Comparison of ENCODE assay signal across 9 cellular contexts in the genomic region with DNA sequence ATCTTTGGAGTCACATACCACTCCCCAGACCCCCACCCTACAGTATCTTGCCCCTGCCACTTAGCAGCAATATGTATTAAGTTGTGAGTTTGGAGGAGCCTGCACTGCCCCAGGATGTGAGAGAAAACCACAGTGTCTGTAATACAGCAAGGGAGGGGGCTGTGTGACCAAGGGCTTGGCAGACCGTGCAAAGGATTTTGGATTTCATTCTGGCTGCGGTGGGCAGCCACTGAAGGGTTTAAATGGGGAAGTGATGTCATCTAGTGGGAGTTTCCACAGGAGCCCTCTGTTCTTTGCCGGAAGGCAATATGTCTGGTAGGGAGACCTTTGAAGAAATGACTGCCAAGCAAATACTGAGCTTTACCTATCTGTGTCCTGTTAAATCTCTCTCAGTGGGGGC.
DNase-seq lines count a peak whose midpoint lies in the region; ATAC-seq and TF ChIP-seq lines count a peak whose summit lies in the region.
"Had no signal": no experiment of that assay in that cellular context is flagged by ENCODE, and none has a peak within 500 bp of the region (broad histone marks: within the 10 kb centered on the region; RNA-seq: fewer than 3 reads in every experiment).

No MANE protein-coding gene starts in this region.

- H2AFZ ChIP-seq in OCI-LY3 (ENCODE audit: low read depth, low read length) = peak overlapping the region; percentile 46

- TF ChIP-seq CTCF in heart right ventricle (IDR thresholded peaks at IDR 0.05) (no peak), OCI-LY3 (IDR thresholded peaks at IDR 0.05; ENCODE audit: low read depth, low read length) (no peak), upper lobe of left lung (IDR thresholded peaks at IDR 0.05) (no peak)

- peak overlapping the region in 6 of 10 donors; percentile 4 to 56 (median 26) for H3K27ac ChIP-seq in heart right ventricle
- no peak overlapping the region for H3K27ac ChIP-seq in right cardiac atrium (ENCODE audit: low read length)
- H3K27ac ChIP-seq in OCI-LY3 (ENCODE audit: low read length) = no peak overlapping the region
- H3K27ac ChIP-seq in aorta (ENCODE audit: low read depth in 1 of 2, low read length in 2 of 2) = no peak overlapping the region
- H3K27ac ChIP-seq in SJCRH30 = no peak overlapping the region
- H3K27ac ChIP-seq in upper lobe of left lung = no peak overlapping the region

- H3K4me1 ChIP-seq in heart right ventricle (peaks cover 0 to 64% (median 14%) of the 10 kb centered on the region in 9 donors), right cardiac atrium (ENCODE audit: control insufficient read depth, insufficient read depth, low read length) (no peaks in the 10 kb centered on the region), OCI-LY3 (ENCODE audit: low read length) (peaks cover 11% of the 10 kb centered on the region), aorta (ENCODE audit: control insufficient read depth in 1 of 2, insufficient read depth in 2 of 2, low read length in 2 of 2) (no peaks in the 10 kb centered on the region), SJCRH30 (no peaks in the 10 kb centered on the region), upper lobe of left lung (no peaks in the 10 kb centered on the region)

- H3K79me2 ChIP-seq in OCI-LY3 (ENCODE audit: low read length) = no peaks in the 10 kb centered on the region

- H3K27me3 ChIP-seq in heart right ventricle (no peaks in the 10 kb centered on the region), right cardiac atrium (ENCODE audit: control insufficient read depth, insufficient read depth) (no peaks in the 10 kb centered on the region), OCI-LY3 (ENCODE audit: low read depth, low read length) (no peaks in the 10 kb centered on the region), aorta (ENCODE audit: control insufficient read depth in 1 of 2, insufficient read depth in 2 of 2, low read length in 1 of 2) (no peaks in the 10 kb centered on the region), SJCRH30 (no peaks in the 10 kb centered on the region), upper lobe of left lung (no peaks in the 10 kb centered on the region)

- no peak overlapping the region for H3K9ac ChIP-seq in OCI-LY3 (ENCODE audit: low read length)

- H3K4me3 ChIP-seq in heart right ventricle (no peak overlapping the region), right cardiac atrium (ENCODE audit: low read length) (no peak overlapping the region), OCI-LY3 (ENCODE audit: low read length) (no peak overlapping the region), aorta (ENCODE audit: low read length in 2 of 2) (no peak overlapping the region), SJCRH30 (no peak overlapping the region), upper lobe of left lung (no peak overlapping the region)

- no peak for DNase-seq in heart right ventricle
- DNase-seq in right cardiac atrium = no peak
- no peak for DNase-seq in aorta
- no peak for DNase-seq in SJCRH30
- DNase-seq in upper lobe of left lung = no peak
- no peak for DNase-seq in NCI-H345 treated with DMSO at 0.1 percent for 48 hours (lab: John Stamatoyannopoulos, UW; ENCODE audit: unreplicated experiment)
- DNase-seq: NCI-H1048 had no signal

- TF ChIP-seq POLR2A in upper lobe of left lung (IDR thresholded peaks at IDR 0.05) = no peak

- intact Hi-C loops in heart right ventricle (cut with DNase I) (no loop called here), right cardiac atrium (cut with DNase I) (no loop called here), aorta (cut with DNase I) (no loop called here)

- H3K36me3 ChIP-seq in heart right ventricle (peaks cover 0 to 6% (median 0%) of the 10 kb centered on the region in 9 donors), OCI-LY3 (replicated peaks; ENCODE audit: low read depth, low read length) (no peaks in the 10 kb centered on the region), aorta (ENCODE audit: control insufficient read depth in 1 of 2, insufficient read depth in 2 of 2, low read length in 1 of 2) (no peaks in the 10 kb centered on the region), SJCRH30 (no peaks in the 10 kb centered on the region), upper lobe of left lung (no peaks in the 10 kb centered on the region)

- H4K20me1 ChIP-seq in OCI-LY3 (ENCODE audit: insufficient read depth, low read length) = no peaks in the 10 kb centered on the region

- 25 to 40% methylated on average over 3 of the region's 3 CpGs for WGBS in heart right ventricle, 2 donors
- WGBS in right cardiac atrium = 40% methylated on average over 3 of the region's 3 CpGs
- WGBS in aorta, 2 donors = 37 to 42% methylated on average over 3 of the region's 3 CpGs
- 44 to 56% methylated on average over 3 of the region's 3 CpGs for WGBS in upper lobe of left lung, 2 donors

- ATAC-seq in heart right ventricle = peak in 6 of 8 donors; percentile 10 to 42 (median 21)
- no peak for ATAC-seq in right cardiac atrium
- peak; percentile 89 for ATAC-seq in HG02981 (IDR thresholded peaks at IDR 0.05; ENCODE audit: unreplicated experiment)
- peak; percentile 38 for ATAC-seq in aorta (ENCODE audit: low FRiP score)
- no peak for ATAC-seq in upper lobe of left lung (ENCODE audit: low FRiP score in 2 of 2)

- H3K9me3 ChIP-seq in heart right ventricle = no peaks in the 10 kb centered on the region
- no peaks in the 10 kb centered on the region for H3K9me3 ChIP-seq in right cardiac atrium (ENCODE audit: control insufficient read depth, low read length)
- no peaks in the 10 kb centered on the region for H3K9me3 ChIP-seq in OCI-LY3 (ENCODE audit: insufficient read depth, low read length)
- no peaks in the 10 kb centered on the region for H3K9me3 ChIP-seq in aorta (ENCODE audit: control insufficient read depth, low read length)
- H3K9me3 ChIP-seq in SJCRH30 (replicated peaks) = no peaks in the 10 kb centered on the region
- no peaks in the 10 kb centered on the region for H3K9me3 ChIP-seq in upper lobe of left lung

- peak overlapping the region; percentile 11; the same call in 1 of the 2 replicates for H3K4me2 ChIP-seq in OCI-LY3 (ENCODE audit: low read length)

- TF ChIP-seq EP300 in upper lobe of left lung (IDR thresholded peaks at IDR 0.05) = no peak

Comparison
In these comparisons a context has a peak if more than half of its experiments do, and no peak if none do; other contexts are left out.
1. ATAC-seq: peak in heart right ventricle (6 of 8), HG02981 (single experiment) and aorta (single experiment); none in right cardiac atrium (0 of 2) and upper lobe of left lung (0 of 2).
2. H3K27ac ChIP-seq: peak in heart right ventricle (6 of 10); none in right cardiac atrium (single experiment), OCI-LY3 (single experiment), aorta (0 of 2), SJCRH30 (single experiment) and upper lobe of left lung (0 of 4).